ENCODE assay signal across 24 cellular contexts in the genomic region with DNA sequence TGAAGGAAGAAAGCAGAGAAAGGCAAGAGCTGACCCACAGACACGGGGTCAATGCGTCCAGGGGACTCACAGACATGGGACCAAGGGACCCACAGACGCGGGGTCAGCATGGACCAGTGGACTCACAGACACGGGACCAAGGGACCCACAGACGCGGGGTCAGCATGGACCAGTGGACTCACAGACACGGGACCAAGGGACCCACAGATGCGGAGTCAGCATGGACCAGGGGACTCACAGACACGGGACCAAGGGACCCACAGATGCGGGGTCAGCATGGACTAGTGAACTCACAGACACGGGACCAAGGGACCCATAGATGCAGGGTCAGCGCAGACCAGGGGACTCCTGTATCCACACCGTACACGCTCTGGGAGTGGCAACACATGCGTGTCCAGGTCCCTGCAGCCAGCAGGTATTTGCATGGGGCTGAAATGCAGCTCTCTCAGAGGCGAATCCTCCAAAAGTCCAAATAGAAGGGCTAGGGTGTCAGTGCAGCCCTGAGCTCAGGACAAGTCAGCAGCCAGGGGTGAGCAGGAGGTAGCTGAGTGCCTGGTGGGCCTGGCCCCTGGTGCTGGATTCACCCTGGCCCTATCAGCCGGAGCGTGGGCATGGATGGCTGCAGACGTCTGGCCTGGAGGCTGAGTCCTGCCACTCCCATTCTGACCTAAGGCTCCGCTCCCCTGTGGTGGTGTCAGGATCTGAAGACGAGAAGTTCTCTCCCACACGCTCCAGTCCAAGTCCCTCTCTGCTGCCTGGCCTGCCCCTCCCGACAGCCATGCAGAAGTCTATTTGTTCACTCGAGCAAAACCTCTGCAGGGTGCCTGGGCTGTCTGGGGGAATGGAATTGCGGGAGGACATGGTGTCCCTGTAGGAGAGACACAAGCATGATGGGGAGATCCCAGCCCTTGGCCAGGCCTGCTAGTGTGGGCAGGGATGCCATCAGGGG. TPM values are rescaled to one million over a fixed set of nuclear protein-coding genes. Genes with fewer than 3 reads are reported as not detected.
DNase-seq lines count a peak whose midpoint lies in the region; ATAC-seq and TF ChIP-seq lines count a peak whose summit lies in the region.
"Had no signal": no experiment of that assay in that cellular context is flagged by ENCODE, and none has a peak within 500 bp of the region (broad histone marks: within the 10 kb centered on the region; RNA-seq: fewer than 3 reads in every experiment).

No MANE protein-coding gene starts in this region.

- no peak overlapping the region for H2AFZ ChIP-seq in HCT116 (ENCODE audit: low read depth, low read length, poor library complexity, severe bottlenecking)
- no peak overlapping the region for H2AFZ ChIP-seq in mammary epithelial cell (ENCODE audit: low read depth, low read length)

- H3K27me3 ChIP-seq in HCT116 (ENCODE audit: insufficient read depth, low read length) = peaks cover 19% of the 10 kb centered on the region; the same call in 1 of the 2 replicates
- H3K27me3 ChIP-seq in mammary epithelial cell (ENCODE audit: insufficient read depth, low read length) = no peaks in the 10 kb centered on the region
- H3K27me3 ChIP-seq: brain microvascular endothelial cell, SJCRH30 had no signal

- H3K36me3 ChIP-seq in HCT116 (ENCODE audit: control insufficient read depth in 1 of 2, insufficient read depth in 2 of 2, low read length in 2 of 2) = no peaks in the 10 kb centered on the region
- no peaks in the 10 kb centered on the region for H3K36me3 ChIP-seq in mammary epithelial cell (ENCODE audit: insufficient read depth, low read length)
- H3K36me3 ChIP-seq: brain microvascular endothelial cell, gastroesophageal sphincter, SJCRH30 had no signal

- H3K27ac Mint-ChIP-seq in activated CD4-positive, alpha-beta T cell treated with anti-CD3 and anti-CD28 coated beads, Interleukin-2, amount 10 ng/mL, durations not matched to agents 24 days and 14 days = no peak overlapping the region
- H3K27ac Mint-ChIP-seq in osteocyte (ENCODE audit: unreplicated experiment) = no peak overlapping the region
- H3K27ac Mint-ChIP-seq: activated CD4-positive, alpha-beta T cell treated with anti-CD3 and anti-CD28 coated beads for 36 hours; activated naive CD4-positive, alpha-beta T cell treated with anti-CD3 and anti-CD28 coated beads, Interleukin-2, amount 50 U/mL, for 24 hours; memory B cell had no signal

- no peak overlapping the region for H3K9ac ChIP-seq in HCT116 (ENCODE audit: low read length)
- H3K9ac ChIP-seq in mammary epithelial cell (ENCODE audit: insufficient read depth, low read length) = no peak overlapping the region

- no peaks in the 10 kb centered on the region for H3K9me2 ChIP-seq in HCT116 (ENCODE audit: insufficient read depth)

- ATAC-seq in HCT116 = peak; percentile 22; the same call in 1 of the 2 replicates
- ATAC-seq: activated CD4-positive, alpha-beta T cell treated with anti-CD3 and anti-CD28 coated beads for 36 hours; gastroesophageal sphincter had no signal

- no peaks in the 10 kb centered on the region for H3K9me3 Mint-ChIP-seq in activated CD4-positive, alpha-beta T cell treated with anti-CD3 and anti-CD28 coated beads, Interleukin-2, amount 10 ng/mL, durations not matched to agents 24 days and 14 days
- no peaks in the 10 kb centered on the region for H3K9me3 Mint-ChIP-seq in osteocyte (ENCODE audit: unreplicated experiment)
- H3K9me3 Mint-ChIP-seq: activated naive CD4-positive, alpha-beta T cell treated with anti-CD3 and anti-CD28 coated beads, Interleukin-2, amount 50 U/mL, for 24 hours; memory B cell had no signal

- POLR2A ChIA-PET in HCT116 (lab: Charles Lee) = no interaction called here

- TF ChIP-seq RAD21 in HCT116 (IDR thresholded peaks at IDR 0.05; ENCODE audit: low read depth) = no peak

- WGBS in mammary epithelial cell (ENCODE audit: low coverage, missing lambda C conversion rate) = 84% methylated on average over 21 of the region's 26 CpGs

- H3K4me2 ChIP-seq in HCT116 (ENCODE audit: low read length) (no peak overlapping the region), mammary epithelial cell (ENCODE audit: insufficient read depth, low read depth, low read length) (no peak overlapping the region)

- no peak for TF ChIP-seq CTCF in HCT116 (IDR thresholded peaks at IDR 0.05 in 2 of 3, conservative IDR thresholded peaks at IDR 0.05 in 1 of 3; ENCODE audit: borderline replicate concordance in 1 of 3, insufficient read depth in 1 of 3, low read depth in 2 of 3, low read length in 2 of 3)
- TF ChIP-seq CTCF in osteocyte (IDR thresholded peaks at IDR 0.05) = no peak
- no peak for TF ChIP-seq CTCF in mammary epithelial cell (conservative IDR thresholded peaks at IDR 0.05 in 1 of 2, IDR thresholded peaks at IDR 0.05 in 1 of 2; ENCODE audit: extremely low read depth in 1 of 2, insufficient read depth in 1 of 2, low read depth in 1 of 2, low read length in 2 of 2)

- no peak overlapping the region for H3K4me3 ChIP-seq in HCT116 (replicated peaks in 1 of 2; ENCODE audit: low read depth in 1 of 2, low read length in 2 of 2)
- no peak overlapping the region for H3K4me3 ChIP-seq in mammary epithelial cell (replicated peaks in 1 of 3; ENCODE audit: insufficient read depth in 1 of 3, low read depth in 2 of 3, low read length in 3 of 3)
- H3K4me3 ChIP-seq: gastroesophageal sphincter, SJCRH30 had no signal

- CTCF ChIA-PET in HCT116 (lab: Charles Lee) = no interaction called here
- CTCF ChIA-PET in mammary epithelial cell (lab: Charles Lee; ENCODE audit: low non-redundant PET) = no interaction called here

- RAD21 ChIA-PET in HCT116 (lab: Charles Lee; ENCODE audit: low non-redundant PET in 1 of 2, low total read pairs in 2 of 2, uncharacterized antibody in 2 of 2, unreplicated experiment in 2 of 2) = no interaction called here

- in situ Hi-C loops in mammary epithelial cell (cut with MboI; ENCODE audit: low sequenced_read_pairs in 2 of 2) = no loop called here

- BruUV-seq in HCT116 (replicated peaks; lab: Mats Ljungman, UMichigan) = no TSS peak
- no TSS peak for BruUV-seq in mammary epithelial cell (replicated peaks; lab: Mats Ljungman, UMichigan)

- H3K27me3 Mint-ChIP-seq in activated CD4-positive, alpha-beta T cell treated with anti-CD3 and anti-CD28 coated beads, Interleukin-2, amount 10 ng/mL, durations not matched to agents 24 days and 14 days = peaks cover 4% of the 10 kb centered on the region
- H3K27me3 Mint-ChIP-seq in osteocyte (ENCODE audit: unreplicated experiment) = peaks cover 31% of the 10 kb centered on the region

- no peaks in the 10 kb centered on the region for H3K79me2 ChIP-seq in HCT116 (ENCODE audit: insufficient read depth, low read length)
- no peaks in the 10 kb centered on the region for H3K79me2 ChIP-seq in mammary epithelial cell (ENCODE audit: insufficient read depth, low read length)

- intact Hi-C loops in activated CD4-positive, alpha-beta T cell treated with anti-CD3 and anti-CD28 coated beads, Interleukin-2, amount 10 ng/mL, durations not matched to agents 24 days and 14 days (cut with micrococcal nuclease) = no loop called here
- intact Hi-C loops in HCT116 (cut with micrococcal nuclease) = no loop called here
- intact Hi-C loops in mammary epithelial cell (cut with micrococcal nuclease) = no loop called here

- no peak overlapping the region for H3K4me3 Mint-ChIP-seq in activated CD4-positive, alpha-beta T cell treated with anti-CD3 and anti-CD28 coated beads, Interleukin-2, amount 10 ng/mL, durations not matched to agents 24 days and 14 days
- H3K4me3 Mint-ChIP-seq in osteocyte (ENCODE audit: unreplicated experiment) = no peak overlapping the region
- H3K4me3 Mint-ChIP-seq: activated CD4-positive, alpha-beta T cell treated with anti-CD3 and anti-CD28 coated beads for 36 hours; activated naive CD4-positive, alpha-beta T cell treated with anti-CD3 and anti-CD28 coated beads, Interleukin-2, amount 50 U/mL, for 24 hours; memory B cell had no signal

- no peak for TF ChIP-seq POLR2A in HCT116 (IDR thresholded peaks at IDR 0.05; ENCODE audit: borderline replicate concordance, extremely low read depth, insufficient read depth, insufficient read length)

- H3K36me3 Mint-ChIP-seq in activated CD4-positive, alpha-beta T cell treated with anti-CD3 and anti-CD28 coated beads, Interleukin-2, amount 10 ng/mL, durations not matched to agents 24 days and 14 days (ENCODE audit: low read depth) = no peaks in the 10 kb centered on the region
- no peaks in the 10 kb centered on the region for H3K36me3 Mint-ChIP-seq in osteocyte (ENCODE audit: unreplicated experiment)
- H3K36me3 Mint-ChIP-seq: activated naive CD4-positive, alpha-beta T cell treated with anti-CD3 and anti-CD28 coated beads, Interleukin-2, amount 50 U/mL, for 24 hours; memory B cell had no signal

- dilution Hi-C loops in mammary epithelial cell (cut with HindIII; ENCODE audit: low sequenced_read_pairs) = no loop called here

- H3K27ac ChIP-seq in HCT116 (ENCODE audit: low read depth, low read length) (no peak overlapping the region), mammary epithelial cell (ENCODE audit: insufficient read depth, low read depth, low read length) (no peak overlapping the region)
- H3K27ac ChIP-seq: brain microvascular endothelial cell, gastroesophageal sphincter, SJCRH30 had no signal

- H3K4me1 ChIP-seq in HCT116 (ENCODE audit: control insufficient read depth in 1 of 2, insufficient read depth in 2 of 2, low read length in 2 of 2) (no peaks in the 10 kb centered on the region), mammary epithelial cell (ENCODE audit: insufficient read depth, low read length) (no peaks in the 10 kb centered on the region)
- H3K4me1 ChIP-seq: gastroesophageal sphincter had no signal

- peak; percentile 33 for DNase-seq in activated CD4-positive, alpha-beta T cell treated with anti-CD3 and anti-CD28 coated beads, Interleukin-2, amount 10 ng/mL, durations not matched to agents 24 days and 14 days
- DNase-seq in activated CD4-positive, alpha-beta T cell treated with anti-CD3 and anti-CD28 coated beads for 48 hours = no peak
- DNase-seq in HCT116 (ENCODE audit: low read depth, low spot score) (no peak), islet precursor cell (peak; percentile 49), osteocyte (ENCODE audit: extremely low spot score, unreplicated experiment) (peak; percentile 81), D341Med (ENCODE audit: low spot score) (no peak), NCI-H1930 (lab: John Stamatoyannopoulos, UW) (no peak), mammary epithelial cell (no peak)
- DNase-seq: 8988T; activated CD4-positive, alpha-beta T cell treated with anti-CD3 and anti-CD28 coated beads for 36 hours; amniotic stem cell; brain microvascular endothelial cell; C1 segment of cervical spinal cord; COR-L47; NCI-H1694; NCI-H510A; SJCRH30; stimulated activated CD4-positive, alpha-beta T cell treated with anti-CD3 and anti-CD28 coated beads, Interleukin-15, amount 100 ng/mL, for 24 hours; stimulated activated CD4-positive, alpha-beta T cell treated with anti-CD3 and anti-CD28 coated beads, Interleukin-4, amount 100 ng/mL, for 4 hours; substantia nigra; SW 1271 had no signal

- H4K20me1 ChIP-seq in HCT116 (ENCODE audit: insufficient read depth) (no peaks in the 10 kb centered on the region), mammary epithelial cell (ENCODE audit: insufficient read depth, low read length) (no peaks in the 10 kb centered on the region)

- H3K9me3 ChIP-seq in HCT116 (ENCODE audit: control insufficient read depth in 1 of 2, insufficient read depth in 1 of 2, low read depth in 1 of 2, low read length in 2 of 2) (no peaks in the 10 kb centered on the region), mammary epithelial cell (replicated peaks; ENCODE audit: insufficient read depth, low read length) (peaks cover 12% of the 10 kb centered on the region)
- H3K9me3 ChIP-seq: gastroesophageal sphincter, SJCRH30 had no signal

- H3K4me1 Mint-ChIP-seq in activated CD4-positive, alpha-beta T cell treated with anti-CD3 and anti-CD28 coated beads, Interleukin-2, amount 10 ng/mL, durations not matched to agents 24 days and 14 days = peaks cover 3% of the 10 kb centered on the region
- H3K4me1 Mint-ChIP-seq in osteocyte (ENCODE audit: unreplicated experiment) = peaks cover 4% of the 10 kb centered on the region
- H3K4me1 Mint-ChIP-seq: memory B cell had no signal

RNA-seq across cellular contexts. Expression of gene TMEM18, which starts 28.5 kb away (rescaled TPM):
- 21.5 and 25.1 TPM in 2 replicates for total RNA-seq in activated CD4-positive, alpha-beta T cell treated with anti-CD3 and anti-CD28 coated beads, Interleukin-2, amount 10 ng/mL, durations not matched to agents 24 days and 14 days
- total RNA-seq in HCT116 (2021; ENCODE audit: unreplicated experiment) = 33.5 TPM
- polyA plus RNA-seq in HCT116 (2012) = 25.9 and 32.3 TPM in 2 replicates
- total RNA-seq in osteocyte = 28.0 and 32.8 TPM in 2 replicates
- total RNA-seq in mammary epithelial cell = 10 to 100 TPM in 1 of 2 donors, 1 to 10 TPM in 1; 9.2 to 19.5 TPM
- polyA plus RNA-seq in mammary epithelial cell = 28.0 TPM
- 5.4 TPM for polyA minus RNA-seq in mammary epithelial cell

Comparison
In these comparisons a context has a peak if more than half of its experiments do, and no peak if none do; other contexts are left out.
1. DNase-seq: peak in activated CD4-positive, alpha-beta T cell treated with anti-CD3 and anti-CD28 coated beads, Interleukin-2, amount 10 ng/mL, durations not matched to agents 24 days and 14 days (single experiment), islet precursor cell (single experiment) and osteocyte (single experiment); none in activated CD4-positive, alpha-beta T cell treated with anti-CD3 and anti-CD28 coated beads for 48 hours (single experiment), HCT116 (single experiment), D341Med (single experiment), NCI-H1930 (0 of 2) and mammary epithelial cell (single experiment).